ENCODE assay signal across 8 cellular contexts in genomic region chr19:49148784-49149651, GRCh38. TPM values are rescaled to one million over a fixed set of nuclear protein-coding genes. Genes with fewer than 3 reads are reported as not detected.
A peak's percentile ranks its signal among the peaks of the same experiment; 100 is the strongest.
DNase-seq lines count a peak whose midpoint lies in the region; ATAC-seq lines count a peak whose summit lies in the region.

No MANE protein-coding gene starts in this region.

- H3K4me1 ChIP-seq in GM23248 (ENCODE audit: insufficient read depth), result peaks cover 4% of the 10 kb centered on the region; the same call in 1 of the 2 replicates

- no peaks in the 10 kb centered on the region for H3K36me3 ChIP-seq in GM23248 (ENCODE audit: low read depth)

- no peak overlapping the region for H3K27ac ChIP-seq in GM23248

- no peaks in the 10 kb centered on the region for H3K9me3 Mint-ChIP-seq in central memory CD8-positive, alpha-beta T cell
- peaks cover 0 to 3% (median 0%) of the 10 kb centered on the region in 6 donors for H3K9me3 Mint-ChIP-seq in immature natural killer cell

- peak; percentile 82 for DNase-seq in 8988T
- peak; percentile 96 for DNase-seq in GM23248
- peak; percentile 62 for DNase-seq in NCI-H446 treated with DMSO at 0.1 percent for 48 hours (lab: John Stamatoyannopoulos, UW)
- DNase-seq in activated CD4-positive, alpha-beta T cell treated with anti-CD3 and anti-CD28 coated beads for 1 hour, result peak; percentile 59
- DNase-seq in central memory CD8-positive, alpha-beta T cell (ENCODE audit: low spot score in 2 of 2), result peak; percentile 63 to 66
- DNase-seq in immature natural killer cell, result peak; percentile 82 to 84 (median 83)
- DNase-seq in smooth muscle cell of the brain vasculature (ENCODE audit: low read depth, low spot score), result peak; percentile 81
- no peak for DNase-seq in cortex of kidney (lab: John Stamatoyannopoulos, UW)

- H3K4me1 Mint-ChIP-seq in central memory CD8-positive, alpha-beta T cell, result peaks cover 42% of the 10 kb centered on the region
- H3K4me1 Mint-ChIP-seq in immature natural killer cell, result peaks cover 37 to 40% of the 10 kb centered on the region in 2 donors

- no peaks in the 10 kb centered on the region for H3K79me2 ChIP-seq in GM23248 (ENCODE audit: insufficient read depth)

- peak overlapping the region; percentile 93 for H3K4me2 ChIP-seq in GM23248 (ENCODE audit: unreplicated experiment)

- peaks cover 87% of the 10 kb centered on the region for H3K27me3 Mint-ChIP-seq in central memory CD8-positive, alpha-beta T cell
- H3K27me3 Mint-ChIP-seq in immature natural killer cell (ENCODE audit: low read depth in 3 of 3), result peaks cover 7 to 24% (median 10%) of the 10 kb centered on the region in 3 donors

- H3F3A ChIP-seq in GM23248 (ENCODE audit: insufficient read depth), result peaks cover 9% of the 10 kb centered on the region; the same call in 1 of the 2 replicates

- peak overlapping the region; percentile 84 for H3K4me3 ChIP-seq in GM23248

- H4K20me1 ChIP-seq in GM23248 (ENCODE audit: insufficient read depth), result no peaks in the 10 kb centered on the region

- peak overlapping the region; percentile 78 for H3K4me3 Mint-ChIP-seq in central memory CD8-positive, alpha-beta T cell
- H3K4me3 Mint-ChIP-seq in immature natural killer cell, result peak overlapping the region; percentile 79 to 85 (median 85)

- H3K9me3 ChIP-seq in GM23248 (ENCODE audit: low read depth), result no peaks in the 10 kb centered on the region

- no peak overlapping the region for H3K27ac Mint-ChIP-seq in central memory CD8-positive, alpha-beta T cell (ENCODE audit: low read depth)
- H3K27ac Mint-ChIP-seq in immature natural killer cell, result no peak overlapping the region

- peak overlapping the region; percentile 71 for H3K9ac ChIP-seq in GM23248

- H3K9me2 ChIP-seq in GM23248 (ENCODE audit: insufficient read depth), result no peaks in the 10 kb centered on the region

- peaks cover 7% of the 10 kb centered on the region for H3K36me3 Mint-ChIP-seq in central memory CD8-positive, alpha-beta T cell (ENCODE audit: insufficient read depth)
- H3K36me3 Mint-ChIP-seq in immature natural killer cell, result peaks cover 0 to 1% (median 0%) of the 10 kb centered on the region in 3 donors

- H3K27me3 ChIP-seq in GM23248 (replicated peaks; ENCODE audit: insufficient read depth), result no peaks in the 10 kb centered on the region

- 4% methylated on average over 44 to 49 of the region's 49 CpGs for WGBS in GM23248 (ENCODE audit: low coverage in 1 of 2, low lambda C conversion rate in 2 of 2, missing lambda C conversion rate in 2 of 2), 2 experiments

- in situ Hi-C loops in GM23248 (cut with MboI), result no loop called here

- ATAC-seq in central memory CD8-positive, alpha-beta T cell (replicated peaks; ENCODE audit: extremely low read depth, poor library complexity, severe bottlenecking), result peak; percentile 11

- H2AFZ ChIP-seq in GM23248, result peak overlapping the region; percentile 97

RNA-seq across cellular contexts. Expression of gene HRC, which starts 6.2 kb away (rescaled TPM):
- total RNA-seq in GM23248 (2014; rRNA removed; shearing (Covaris generic)), result not detected in 2 replicates
- polyA plus RNA-seq in GM23248 (2016; fragmentation: Nextera tagmentation; extraction: Ambion mirVana), result 0.10 TPM in 1 of 2 replicates, not detected in the other
- polyA plus RNA-seq in immature natural killer cell, result not detected

RNA-seq across cellular contexts. Expression of gene TRPM4, which starts 8.6 kb away (rescaled TPM):
- total RNA-seq in GM23248 (2014; rRNA removed; shearing (Covaris generic)), result 18.4 and 18.8 TPM in 2 replicates
- polyA plus RNA-seq in GM23248 (2016; fragmentation: Nextera tagmentation; extraction: Ambion mirVana) (15.8 and 20.1 TPM in 2 replicates), immature natural killer cell (under 1 TPM in 1 of 3 donors, not detected in 2; 0.17 TPM)

RNA-seq across cellular contexts. Expression of gene PPFIA3, which starts 29.7 kb away (rescaled TPM):
- 0.63 and 2.4 TPM in 2 replicates for total RNA-seq in GM23248 (2014; rRNA removed; shearing (Covaris generic))
- polyA plus RNA-seq in GM23248 (2016; fragmentation: Nextera tagmentation; extraction: Ambion mirVana) (1.2 TPM in 2 replicates), immature natural killer cell (under 1 TPM in 2 of 3 donors, not detected in 1; 0.07 to 0.58 TPM)

RNA-seq across cellular contexts. Expression of gene C19orf73, which starts 30.1 kb away (rescaled TPM):
- total RNA-seq in GM23248 (2014; rRNA removed; shearing (Covaris generic)), result 0.86 TPM in 1 of 2 replicates, not detected in the other
- 1.0 and 1.4 TPM in 2 replicates for polyA plus RNA-seq in GM23248 (2016; fragmentation: Nextera tagmentation; extraction: Ambion mirVana)
- 1 to 10 TPM; 2.6 to 5.5 (median 3.6) TPM for polyA plus RNA-seq in immature natural killer cell

RNA-seq across cellular contexts. Expression of gene LIN7B, which starts 34.8 kb away (rescaled TPM):
- 10.7 and 12.5 TPM in 2 replicates for total RNA-seq in GM23248 (2014; rRNA removed; shearing (Covaris generic))
- polyA plus RNA-seq in GM23248 (2016; fragmentation: Nextera tagmentation; extraction: Ambion mirVana) (11.9 and 12.6 TPM in 2 replicates), immature natural killer cell (1 to 10 TPM; 3.2 to 6.9 (median 5.6) TPM)

Comparison
In these comparisons a context has a peak if more than half of its experiments do, and no peak if none do; other contexts are left out.
1. RNA of gene TRPM4, which starts 8.6 kb away (polyA plus RNA-seq): 15.8 to 20.1 TPM in GM23248; 0.17 TPM in immature natural killer cell; every median in the first group is over 10 times any median in the second.